In genomic region chr13:110651726-110652230, GRCh38 we compare ENCODE assay signal across 14 cellular contexts.
"Had no signal": no experiment of that assay in that cellular context is flagged by ENCODE, and none has a peak within 500 bp of the region (broad histone marks: within the 10 kb centered on the region; RNA-seq: fewer than 3 reads in every experiment).

No MANE protein-coding gene starts in this region.

- H3K9me3 Mint-ChIP-seq: activated naive CD4-positive, alpha-beta T cell treated with anti-CD3 and anti-CD28 coated beads, Interleukin-2, amount 10 ng/mL, durations not matched to agents 7 days and 5 days; activated T-helper 2 cell treated with anti-CD3 and anti-CD28 coated beads, Interferon-gamma antibody, Interleukin-2, Interleukin-4, amounts not matched to agents 10 μg/mL and 5 μg/mL and 100 μg/mL, durations not matched to agents 14 hours and 24 hours and 36 hours; stimulated activated effector memory CD8-positive, alpha-beta T cell treated with anti-CD3 and anti-CD28 coated beads, Interleukin-12 subunit alpha, Interleukin-12 subunit beta, amount 100 ng/mL, for 72 hours had no signal

- H3K9me3 ChIP-seq: gastroesophageal sphincter, sigmoid colon, tibial nerve, uterus had no signal

- H3K4me3 ChIP-seq: dorsolateral prefrontal cortex, gastroesophageal sphincter, sigmoid colon, tibial nerve, uterus had no signal

- H3K27me3 Mint-ChIP-seq: activated naive CD4-positive, alpha-beta T cell treated with anti-CD3 and anti-CD28 coated beads, Interleukin-2, amount 10 ng/mL, durations not matched to agents 7 days and 5 days had no signal

- H3K27ac Mint-ChIP-seq: activated naive CD4-positive, alpha-beta T cell treated with anti-CD3 and anti-CD28 coated beads, Interleukin-2, amount 10 ng/mL, durations not matched to agents 7 days and 5 days; activated T-helper 2 cell treated with anti-CD3 and anti-CD28 coated beads, Interferon-gamma antibody, Interleukin-2, Interleukin-4, amounts not matched to agents 10 μg/mL and 5 μg/mL and 100 μg/mL, durations not matched to agents 14 hours and 24 hours and 36 hours; nephron; stimulated activated effector memory CD8-positive, alpha-beta T cell treated with anti-CD3 and anti-CD28 coated beads, Interleukin-12 subunit alpha, Interleukin-12 subunit beta, amount 100 ng/mL, for 72 hours; T-helper 2 cell treated with Interferon-gamma antibody and Interleukin-4, amounts not matched to agents 5 μg/mL and 100 μg/mL, for 36 hours had no signal

- H3K36me3 ChIP-seq: uterus had no signal

- H3K4me3 Mint-ChIP-seq: activated naive CD4-positive, alpha-beta T cell treated with anti-CD3 and anti-CD28 coated beads, Interleukin-2, amount 10 ng/mL, durations not matched to agents 7 days and 5 days; nephron; stimulated activated effector memory CD8-positive, alpha-beta T cell treated with anti-CD3 and anti-CD28 coated beads, Interleukin-12 subunit alpha, Interleukin-12 subunit beta, amount 100 ng/mL, for 72 hours; T-helper 2 cell treated with Interferon-gamma antibody and Interleukin-4, amounts not matched to agents 5 μg/mL and 100 μg/mL, for 36 hours had no signal

- H3K4me1 Mint-ChIP-seq: nephron had no signal

- ATAC-seq: gastroesophageal sphincter; stimulated activated effector memory CD8-positive, alpha-beta T cell treated with anti-CD3 and anti-CD28 coated beads, Interleukin-12 subunit alpha, Interleukin-12 subunit beta, amount 100 ng/mL, for 72 hours had no signal

- H3K27me3 ChIP-seq: dorsolateral prefrontal cortex, gastroesophageal sphincter, sigmoid colon, tibial nerve, uterus had no signal

- H3K27ac ChIP-seq: dorsolateral prefrontal cortex, gastroesophageal sphincter, sigmoid colon, tibial nerve, uterus had no signal

- H3K4me1 ChIP-seq: gastroesophageal sphincter, sigmoid colon, uterus had no signal

- DNase-seq: activated CD4-positive, alpha-beta T cell treated with anti-CD3 and anti-CD28 coated beads, Interleukin-2, amount 50 U/mL, for 1 hour; activated naive CD4-positive, alpha-beta T cell treated with anti-CD3 and anti-CD28 coated beads, Interleukin-2, amount 10 ng/mL, durations not matched to agents 7 days and 5 days; erythroblast; mesendoderm; stimulated activated CD4-positive, alpha-beta T cell treated with anti-CD3 and anti-CD28 coated beads, Interleukin-2, amount 100 ng/mL, for 24 hours; uterus had no signal
